ENCODE assay signal across 8 cellular contexts in the genomic region with DNA sequence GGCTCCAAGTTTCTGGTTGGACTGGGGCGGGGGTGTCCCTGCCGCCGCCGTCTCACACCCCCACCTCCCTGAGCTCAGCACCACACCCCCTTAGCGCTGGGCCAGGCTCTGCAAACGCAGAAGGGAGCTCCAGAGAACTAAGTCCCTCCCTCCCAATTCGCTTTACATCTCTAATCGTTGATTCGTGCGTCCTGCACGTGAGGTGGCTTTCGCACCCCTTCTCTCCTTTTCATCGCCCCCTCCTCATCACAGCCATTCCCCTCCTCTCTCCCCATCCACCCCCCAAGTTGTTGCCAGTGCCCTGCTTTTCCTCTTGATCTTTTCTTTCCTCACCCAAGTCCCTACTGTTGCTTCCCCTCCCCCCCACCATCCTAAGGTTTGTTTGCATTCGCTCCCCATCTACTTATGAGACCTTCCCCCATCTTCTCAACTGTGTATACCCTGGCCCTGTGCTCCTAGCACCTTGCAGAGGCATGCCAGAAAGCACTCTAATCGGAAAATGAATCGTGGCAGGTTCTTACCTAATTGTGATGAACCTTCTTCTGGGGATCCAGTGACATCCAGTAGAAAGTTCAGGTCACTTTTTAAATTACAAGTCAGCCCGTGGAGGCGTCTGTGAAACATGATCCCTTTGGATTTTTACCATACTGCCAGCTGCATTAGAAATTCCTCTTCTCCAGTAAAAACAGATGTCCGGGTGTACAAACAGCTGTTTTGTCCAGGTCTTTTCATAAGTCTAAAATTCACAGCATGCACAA. TPM values are rescaled to one million over a fixed set of nuclear protein-coding genes. Genes with fewer than 3 reads are reported as not detected.
A peak's percentile ranks its signal among the peaks of the same experiment; 100 is the strongest.
DNase-seq lines count a peak whose midpoint lies in the region; ATAC-seq, FAIRE-seq and TF ChIP-seq lines count a peak whose summit lies in the region.

No MANE protein-coding gene starts in this region.

- H4K20me1 ChIP-seq in K562 (replicated peaks; ENCODE audit: control insufficient read depth, insufficient read depth, low read length) = peaks cover 23% of the 10 kb centered on the region

- POLR2A ChIA-PET in K562 (lab: Yijun Ruan, JAX) = interaction anchor here (0.5 to 2.9 kb wide), 6 partner anchors 9 to 373 kb away, joined by 3 to 13 read pairs (median 3); a partner anchor contains a TSS

- H3K27ac ChIP-seq in K562 (ENCODE audit: extremely low read depth, low read depth, low read length) (peak overlapping the region; percentile 38; the same call in 2 of the 3 replicates), subcutaneous abdominal adipose tissue (ENCODE audit: low read depth, low read length) (peak overlapping the region; percentile 84)

- H2AFZ ChIP-seq in K562 (ENCODE audit: low read depth, low read length) = peak overlapping the region; percentile 94

- H3K9ac ChIP-seq in K562 (ENCODE audit: insufficient read depth in 1 of 2, low read depth in 2 of 2, low read length in 2 of 2) (peak overlapping the region; percentile 58 to 86), subcutaneous abdominal adipose tissue (ENCODE audit: low read length in 5 of 5) (peak overlapping the region in 4 of 5 donors; percentile 40 to 71 (median 48))

- no peak for TF ChIP-seq RAD21 in K562 (CRISPR knock-in tag; conservative IDR thresholded peaks at IDR 0.05 in 1 of 2, IDR thresholded peaks at IDR 0.05 in 1 of 2)

- H3K4me2 ChIP-seq in K562 (ENCODE audit: insufficient read depth, low read length) = peak overlapping the region; percentile 90

- CTCF ChIA-PET in K562 (lab: Yijun Ruan, JAX; ENCODE audit: low intra/inter-chr PET ratio) = no interaction called here

- intact Hi-C loops in K562 (cut with micrococcal nuclease) = loop anchor here (1.0 to 5.0 kb wide), 3 partner anchors 9 to 131 kb away; no protein-coding TSS in a partner anchor

- no peak for TF ChIP-seq EP300 in K562 (IDR thresholded peaks at IDR 0.05; ENCODE audit: low read length)

- ATAC-seq in K562 = no peak
- ATAC-seq in HG03521 (IDR thresholded peaks at IDR 0.05; ENCODE audit: unreplicated experiment) = no peak
- no peak for ATAC-seq in GM19351 (IDR thresholded peaks at IDR 0.05; ENCODE audit: unreplicated experiment)

- DNase-seq in AG09319 (ENCODE audit: extremely low read depth, low read depth) (peak; percentile 40), H7 (no peak), NCI-H446 treated with DMSO at 0.1 percent for 48 hours (lab: John Stamatoyannopoulos, UW) (peak; percentile 93), K562 (ENCODE audit: extremely low read depth in 1 of 4, low spot score in 3 of 4) (peak in 1 of 4 experiments; percentile 34), kidney epithelial cell (ENCODE audit: low read depth) (no peak)

- H3K36me3 ChIP-seq in H7 (replicated peaks; ENCODE audit: control insufficient read depth, insufficient read depth, low read length) (no peaks in the 10 kb centered on the region), K562 (ENCODE audit: control insufficient read depth, insufficient read depth, low read length) (peaks cover 27% of the 10 kb centered on the region), kidney epithelial cell (ENCODE audit: control insufficient read depth, insufficient read depth, low read length) (no peaks in the 10 kb centered on the region), subcutaneous abdominal adipose tissue (ENCODE audit: control insufficient read depth in 5 of 5, insufficient read depth in 5 of 5, low read length in 5 of 5) (no peaks in the 10 kb centered on the region)

- no peaks in the 10 kb centered on the region for H3K9me1 ChIP-seq in K562 (ENCODE audit: control insufficient read depth, insufficient read depth, low read length)

- TF ChIP-seq CTCF in AG09319 (IDR thresholded peaks at IDR 0.05; ENCODE audit: low read depth, low read length) (no peak), K562 (IDR thresholded peaks at IDR 0.05 in 2 of 3, conservative IDR thresholded peaks at IDR 0.05 in 1 of 3; ENCODE audit: insufficient read depth in 2 of 3, low read depth in 1 of 3, low read length in 3 of 3) (no peak), kidney epithelial cell (IDR thresholded peaks at IDR 0.05; ENCODE audit: insufficient read depth, low read length, poor library complexity, severe bottlenecking) (no peak)

- H3K27me3 ChIP-seq in H7 (ENCODE audit: control insufficient read depth, insufficient read depth, low read length) (no peaks in the 10 kb centered on the region), K562 (ENCODE audit: control insufficient read depth in 2 of 2, insufficient read depth in 2 of 2, low read length in 2 of 2) (no peaks in the 10 kb centered on the region), kidney epithelial cell (ENCODE audit: control insufficient read depth, insufficient read depth, low read length) (no peaks in the 10 kb centered on the region), subcutaneous abdominal adipose tissue (ENCODE audit: control insufficient read depth in 5 of 5, insufficient read depth in 4 of 5, low read length in 5 of 5) (no peaks in the 10 kb centered on the region)

- H3K79me2 ChIP-seq in K562 (ENCODE audit: control insufficient read depth, insufficient read depth, low read length) = peaks cover 44% of the 10 kb centered on the region

- FAIRE-seq in K562 (lab: Jason Lieb, UNC) = peak; percentile 54

- TF ChIP-seq POLR2A in K562 (conservative IDR thresholded peaks at IDR 0.05) = no peak

- BruUV-seq in K562 (replicated peaks; lab: Mats Ljungman, UMichigan) = no TSS peak

- H3K4me1 ChIP-seq in K562 (replicated peaks in 1 of 2; ENCODE audit: control insufficient read depth in 2 of 2, insufficient read depth in 2 of 2, low read length in 2 of 2) (peaks cover 11 to 34% of the 10 kb centered on the region in 2 experiments), subcutaneous abdominal adipose tissue (ENCODE audit: control insufficient read depth in 5 of 5, insufficient read depth in 5 of 5, low read length in 5 of 5) (peaks cover 0 to 39% (median 29%) of the 10 kb centered on the region in 5 donors)

- in situ Hi-C loops in K562 (cut with MboI) = no loop called here

- 3% methylated on average over 16 of the region's 19 CpGs for WGBS in K562 (ENCODE audit: insufficient coverage, low coverage, missing lambda C conversion rate)

- H3K4me3 ChIP-seq in H7 (ENCODE audit: insufficient read depth, low read depth, low read length) (peak overlapping the region; percentile 49), K562 (peak overlapping the region; percentile 91), kidney epithelial cell (ENCODE audit: low read depth, low read length) (peak overlapping the region; percentile 92), subcutaneous abdominal adipose tissue (ENCODE audit: low read depth in 1 of 5, low read length in 5 of 5) (peak overlapping the region; percentile 72 to 98 (median 84))

- H3K9me3 ChIP-seq in K562 (replicated peaks; ENCODE audit: control insufficient read depth, insufficient read depth, low read depth, low read length) = no peaks in the 10 kb centered on the region
- no peaks in the 10 kb centered on the region for H3K9me3 ChIP-seq in subcutaneous abdominal adipose tissue (ENCODE audit: control insufficient read depth in 5 of 5, low read length in 5 of 5)

TF ChIP-seq in K562, 482 proteins besides CTCF, POLR2A, EP300 and RAD21 (continues in another document):
- TF ChIP-seq NFRKB (IDR thresholded peaks at IDR 0.05; ENCODE audit: low read depth) = peak; percentile 32; the same call in 1 of the 2 replicates
- peak; percentile 42; the same call in 1 of the 2 replicates for TF ChIP-seq MTA2 (IDR thresholded peaks at IDR 0.05; ENCODE audit: low read depth)
- peak; percentile 6 for TF ChIP-seq TBP (optimal IDR thresholded peaks at IDR 0.05; ENCODE audit: low read depth, low read length)

RNA-seq across cellular contexts. Expression of a gene that starts 0.6 kb away (rescaled TPM):
- 119 and 141 TPM in 2 replicates for total RNA-seq in H7 (2014; rRNA removed; shearing (Covaris generic))
- total RNA-seq in K562 (2011; cell fraction: chromatin; rRNA removed; ENCODE audit: low replicate concordance) = 205 and 381 TPM in 2 replicates
- total RNA-seq in K562 (2011; cell fraction: nucleolus; rRNA removed) = 125 and 161 TPM in 2 replicates
- total RNA-seq in K562 (2011; cell fraction: nucleoplasm; rRNA removed) = 140 and 164 TPM in 2 replicates
- total RNA-seq in K562 (2014; rRNA removed) = 73.3 and 86.1 TPM in 2 replicates
- total RNA-seq in K562 (2014; rRNA removed; fragmentation: Illumina TruSeq; extraction: Trizol) = 80.8 and 92.2 TPM in 2 replicates
- 66.2 and 70.2 TPM in 2 replicates for total RNA-seq in K562 (2015; rRNA removed; fragmentation: Illumina TruSeq; extraction: Trizol)
- total RNA-seq in K562 (2021) = 71.3 and 72.1 TPM in 2 replicates
- polyA plus RNA-seq in K562 (2011; rRNA removed) = 57.7 and 77.0 TPM in 2 replicates
- 49.6 and 61.3 TPM in 2 replicates for polyA plus RNA-seq in K562 (2011; cell fraction: cytosol; rRNA removed)
- polyA plus RNA-seq in K562 (2011; cell fraction: nucleus; rRNA removed) = 98.8 and 112 TPM in 2 replicates
- 36.9 and 41.3 TPM in 2 replicates for polyA plus RNA-seq in K562 (2012)
- 56.8 and 60.5 TPM in 2 replicates for polyA plus RNA-seq in K562 (2014; fragmentation: Illumina TruSeq; extraction: Trizol)
- polyA plus RNA-seq in K562 (2014; fragmentation: Nextera tagmentation; extraction: Ambion mirVana) = 10 to 100 TPM; 12.0 to 18.3 TPM
- polyA plus RNA-seq in K562 (2014; rRNA removed) = 63.0 and 69.3 TPM in 2 replicates
- 181 and 188 TPM in 2 replicates for polyA minus RNA-seq in K562 (2011; rRNA and poly(A)+ RNA removed)
- 39.6 and 57.6 TPM in 2 replicates for polyA minus RNA-seq in K562 (2011; cell fraction: cytosol; rRNA and poly(A)+ RNA removed)
- polyA minus RNA-seq in K562 (2011; cell fraction: nucleus; rRNA and poly(A)+ RNA removed) = 129 and 178 TPM in 2 replicates
- total RNA-seq in kidney epithelial cell = 60.0 and 65.8 TPM in 2 replicates

Comparison
In these comparisons a context has a peak if more than half of its experiments do, and no peak if none do; other contexts are left out.
1. DNase-seq: peak in AG09319 (single experiment) and NCI-H446 treated with DMSO at 0.1 percent for 48 hours (single experiment); none in H7 (single experiment) and kidney epithelial cell (single experiment).
2. Peak in every context shown above with its lines, with median percentiles within 50 percentile points of each other: H3K4me3 ChIP-seq.